In genomic region chr5:66805514-66806430, GRCh38 we compare ENCODE assay signal across 20 cellular contexts.
"Had no signal": no experiment of that assay in that cellular context is flagged by ENCODE, and none has a peak within 500 bp of the region (broad histone marks: within the 10 kb centered on the region; RNA-seq: fewer than 3 reads in every experiment).

No MANE protein-coding gene starts in this region.

- H3K9me3 ChIP-seq: lower lobe of right lung, spleen, tibial nerve, vagina had no signal

- H3K27me3 ChIP-seq: vagina had no signal

- H3K4me1 ChIP-seq: tibial nerve, vagina had no signal

- H3K4me3 ChIP-seq: lower lobe of right lung, spleen, tibial nerve, vagina had no signal

- H3K36me3 ChIP-seq: lower lobe of right lung, spleen, tibial nerve, vagina had no signal

- H3K9ac ChIP-seq: parathyroid adenoma had no signal

- DNase-seq: activated CD4-positive, alpha-beta T cell treated with anti-CD3 and anti-CD28 coated beads, Interleukin-2, amount 50 U/mL, for 1 hour; activated CD8-positive, alpha-beta memory T cell treated with anti-CD3 and anti-CD28 coated beads for 24 hours; activated CD8-positive, alpha-beta memory T cell treated with anti-CD3 and anti-CD28 coated beads, Interleukin-2, amount 50 U/mL, for 48 hours; activated effector memory CD4-positive, alpha-beta T cell treated with Interleukin-2 at 50 U/mL for 16 hours; activated naive CD4-positive, alpha-beta T cell treated with anti-CD3 and anti-CD28 coated beads, Interleukin-2, amount 10 ng/mL, durations not matched to agents 7 days and 5 days; activated naive CD8-positive, alpha-beta T cell treated with anti-CD3 and anti-CD28 coated beads, Interleukin-2, amount 50 U/mL, for 24 hours; activated T-cell treated with anti-CD3 and anti-CD28 coated beads, Interleukin-2, amount 50 U/mL, for 48 hours; anterior cingulate cortex; central memory CD4-positive, alpha-beta T cell; lower lobe of right lung; naive thymus-derived CD8-positive, alpha-beta T cell; spleen; stimulated activated CD4-positive, alpha-beta T cell treated with anti-CD3 and anti-CD28 coated beads, Interleukin-4, amount 100 ng/mL, for 4 hours; stimulated activated naive CD4-positive, alpha-beta T cell; T-cell had no signal

- H2AFZ ChIP-seq: parathyroid adenoma had no signal

- FAIRE-seq: colon, endometrium had no signal

- H3K27ac ChIP-seq: lower lobe of right lung, parathyroid adenoma, spleen, tibial nerve, vagina had no signal
